ENCODE assay signal across 8 cellular contexts in the genomic region with DNA sequence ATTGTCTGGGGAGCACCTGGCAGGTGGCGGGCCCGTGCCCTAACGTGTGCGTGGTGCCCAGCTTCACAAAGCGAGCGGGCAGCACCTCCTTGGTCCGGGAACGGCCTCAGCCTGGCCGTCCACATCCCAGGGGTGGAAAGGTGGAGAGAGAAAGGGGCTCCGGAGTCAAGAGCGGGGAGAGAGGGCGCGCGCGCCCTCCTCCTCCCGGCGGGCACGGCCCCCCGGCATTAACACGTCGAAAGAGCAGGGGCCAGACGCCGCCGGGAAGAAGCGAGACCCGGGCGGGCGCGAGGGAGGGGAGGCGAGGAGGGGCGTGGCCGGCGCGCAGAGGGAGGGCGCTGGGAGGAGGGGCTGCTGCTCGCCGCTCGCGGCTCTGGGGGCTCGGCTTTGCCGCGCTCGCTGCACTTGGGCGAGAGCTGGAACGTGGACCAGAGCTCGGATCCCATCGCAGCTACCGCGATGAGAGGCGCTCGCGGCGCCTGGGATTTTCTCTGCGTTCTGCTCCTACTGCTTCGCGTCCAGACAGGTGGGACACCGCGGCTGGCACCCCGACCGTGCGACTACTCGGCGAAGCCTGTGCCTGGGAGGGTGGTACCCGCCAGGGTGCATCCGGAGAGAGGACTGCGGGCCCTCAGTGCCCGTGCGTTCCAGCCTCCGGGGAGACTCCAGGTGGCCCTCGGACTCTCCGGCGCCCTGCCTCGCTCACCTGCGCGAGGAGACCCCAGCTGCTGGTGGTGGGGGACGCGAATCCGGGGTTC. TPM values are rescaled to one million over a fixed set of nuclear protein-coding genes. Genes with fewer than 3 reads are reported as not detected.
A peak's percentile ranks its signal among the peaks of the same experiment; 100 is the strongest.
DNase-seq lines count a peak whose midpoint lies in the region; ATAC-seq, FAIRE-seq and TF ChIP-seq lines count a peak whose summit lies in the region.

Gene KIT, plus strand, starts transcription at position 402 of the 758 bp plus-strand sequence. Its CDS starts 58 bp downstream, at position 460.

- H3K4me1 ChIP-seq in BLaER1 (peaks cover 22% of the 10 kb centered on the region), HEK293 (ENCODE audit: control insufficient read depth, insufficient read depth, low read length) (peaks cover 5% of the 10 kb centered on the region; the same call in 1 of the 2 replicates)

- peaks cover 62% of the 10 kb centered on the region for H3K27me3 ChIP-seq in BLaER1

- no peak within 1 kb of the TSS for H3K27ac ChIP-seq in BLaER1
- H3K27ac ChIP-seq in HEK293 (ENCODE audit: extremely low read depth, low read depth, low read length) = peak within 1 kb of the TSS; percentile 60; the same call in 1 of the 2 replicates

- H3K4me3 ChIP-seq in BLaER1 = peak within 1 kb of the TSS; percentile 73
- H3K4me3 ChIP-seq in HEK293 (ENCODE audit: low read depth, low read length) = peak within 1 kb of the TSS; percentile 58

- CTCF ChIA-PET in HEK293 (lab: Yijun Ruan, JAX) = interaction anchor here (0.7 to 1.5 kb wide), 3 partner anchors 87 to 896 kb away, joined by 4 to 5 read pairs (median 4); no protein-coding TSS in a partner anchor

- ATAC-seq in HG03196 (IDR thresholded peaks at IDR 0.05; ENCODE audit: unreplicated experiment) = no peak

- no peak for FAIRE-seq in RCC 7860 (lab: Jason Lieb, UNC)

- peak within 1 kb of the TSS; percentile 95 for H3K4me2 ChIP-seq in BLaER1

- H3K36me3 ChIP-seq in BLaER1 (no peaks in the 10 kb centered on the region), HEK293 (ENCODE audit: control insufficient read depth in 2 of 2, insufficient read depth in 1 of 2, low read length in 2 of 2) (no peaks in the 10 kb centered on the region)

- POLR2A ChIA-PET in HEK293 (lab: Yijun Ruan, JAX) = interaction anchor here (0.6 kb wide), 2 partner anchors 11 to 369 kb away, joined by 3 read pairs; no protein-coding TSS in a partner anchor

- H3K9me3 ChIP-seq in BLaER1 (no peaks in the 10 kb centered on the region), HEK293 (ENCODE audit: control insufficient read depth, insufficient read depth, low read depth, low read length) (no peaks in the 10 kb centered on the region)

- H3K9ac ChIP-seq in BLaER1 = peak within 1 kb of the TSS; percentile 72

- DNase-seq in NOMO-1 treated with DMSO at 0.1 percent for 48 hours (lab: John Stamatoyannopoulos, UW; ENCODE audit: unreplicated experiment) = peak; percentile 42
- peak; percentile 30 for DNase-seq in amniotic stem cell (lab: John Stamatoyannopoulos, UW)
- peak; percentile 70 for DNase-seq in hepatic stellate cell (ENCODE audit: low spot score)
- DNase-seq in pulmonary artery endothelial cell (ENCODE audit: low read depth, low spot score) = no peak
- DNase-seq in RCC 7860 (ENCODE audit: low spot score) = no peak

- peaks cover 10% of the 10 kb centered on the region; the same call in 1 of the 2 replicates for H4K20me1 ChIP-seq in BLaER1

- TF ChIP-seq CTCF in HEK293 (tag by site-specific recombination; IDR thresholded peaks at IDR 0.05) = no peak

TF ChIP-seq in HEK293, 187 proteins besides CTCF, POLR2A, EP300 and RAD21 (continues in another document):
- TF ChIP-seq ZNF777 (tag by site-specific recombination; IDR thresholded peaks at IDR 0.05; ENCODE audit: borderline replicate concordance) = peak; percentile 72; the same call in 1 of the 2 replicates
- no peak for TF ChIP-seq GFI1B (tag by site-specific recombination; IDR thresholded peaks at IDR 0.05)
- TF ChIP-seq GLI2 (tag by site-specific recombination; IDR thresholded peaks at IDR 0.05; ENCODE audit: borderline replicate concordance, low read depth) = no peak
- no peak for TF ChIP-seq ZNF704 (tag by site-specific recombination; IDR thresholded peaks at IDR 0.05)
- TF ChIP-seq ZNF530 (tag by site-specific recombination; IDR thresholded peaks at IDR 0.05; ENCODE audit: low read depth) = no peak
- no peak for TF ChIP-seq HOXD13 (CRISPR knock-in tag; IDR thresholded peaks at IDR 0.05; ENCODE audit: borderline replicate concordance)
- TF ChIP-seq ZNF18 (tag by site-specific recombination; IDR thresholded peaks at IDR 0.05) = no peak
- no peak for TF ChIP-seq ZNF292 (tag by site-specific recombination; IDR thresholded peaks at IDR 0.05; ENCODE audit: borderline replicate concordance, low read depth)
- TF ChIP-seq KLF1 (tag by site-specific recombination; IDR thresholded peaks at IDR 0.05) = 0 out of 2 replicates have a peak, but pooled peaks have one; percentile 28
- TF ChIP-seq SP3 (tag by site-specific recombination; IDR thresholded peaks at IDR 0.05) = peak; percentile 77
- TF ChIP-seq, protein P1, sequence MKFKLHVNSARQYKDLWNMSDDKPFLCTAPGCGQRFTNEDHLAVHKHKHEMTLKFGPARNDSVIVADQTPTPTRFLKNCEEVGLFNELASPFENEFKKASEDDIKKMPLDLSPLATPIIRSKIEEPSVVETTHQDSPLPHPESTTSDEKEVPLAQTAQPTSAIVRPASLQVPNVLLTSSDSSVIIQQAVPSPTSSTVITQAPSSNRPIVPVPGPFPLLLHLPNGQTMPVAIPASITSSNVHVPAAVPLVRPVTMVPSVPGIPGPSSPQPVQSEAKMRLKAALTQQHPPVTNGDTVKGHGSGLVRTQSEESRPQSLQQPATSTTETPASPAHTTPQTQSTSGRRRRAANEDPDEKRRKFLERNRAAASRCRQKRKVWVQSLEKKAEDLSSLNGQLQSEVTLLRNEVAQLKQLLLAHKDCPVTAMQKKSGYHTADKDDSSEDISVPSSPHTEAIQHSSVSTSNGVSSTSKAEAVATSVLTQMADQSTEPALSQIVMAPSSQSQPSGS (tag by site-specific recombination; IDR thresholded peaks at IDR 0.05; ENCODE audit: low read depth) = no peak
- peak; percentile 75 for TF ChIP-seq ZIC2 (tag by site-specific recombination; IDR thresholded peaks at IDR 0.05)
- no peak for TF ChIP-seq ZNF629 (tag by site-specific recombination; IDR thresholded peaks at IDR 0.05)
- 0 out of 2 replicates have a peak, but pooled peaks have one; percentile 32 for TF ChIP-seq PBX3 (CRISPR knock-in tag; IDR thresholded peaks at IDR 0.05)
- TF ChIP-seq ZNF549 (tag by site-specific recombination; IDR thresholded peaks at IDR 0.05) = no peak
- no peak for TF ChIP-seq ZBTB6 (tag by site-specific recombination; IDR thresholded peaks at IDR 0.05)
- no peak for TF ChIP-seq ZNF138 (tag by site-specific recombination; IDR thresholded peaks at IDR 0.05; ENCODE audit: borderline replicate concordance)
- TF ChIP-seq, protein P2, sequence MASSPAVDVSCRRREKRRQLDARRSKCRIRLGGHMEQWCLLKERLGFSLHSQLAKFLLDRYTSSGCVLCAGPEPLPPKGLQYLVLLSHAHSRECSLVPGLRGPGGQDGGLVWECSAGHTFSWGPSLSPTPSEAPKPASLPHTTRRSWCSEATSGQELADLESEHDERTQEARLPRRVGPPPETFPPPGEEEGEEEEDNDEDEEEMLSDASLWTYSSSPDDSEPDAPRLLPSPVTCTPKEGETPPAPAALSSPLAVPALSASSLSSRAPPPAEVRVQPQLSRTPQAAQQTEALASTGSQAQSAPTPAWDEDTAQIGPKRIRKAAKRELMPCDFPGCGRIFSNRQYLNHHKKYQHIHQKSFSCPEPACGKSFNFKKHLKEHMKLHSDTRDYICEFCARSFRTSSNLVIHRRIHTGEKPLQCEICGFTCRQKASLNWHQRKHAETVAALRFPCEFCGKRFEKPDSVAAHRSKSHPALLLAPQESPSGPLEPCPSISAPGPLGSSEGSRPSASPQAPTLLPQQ (tag by site-specific recombination; IDR thresholded peaks at IDR 0.05) = 0 out of 2 replicates have a peak, but pooled peaks have one; percentile 19
- TF ChIP-seq GLIS1 (tag by site-specific recombination; IDR thresholded peaks at IDR 0.05) = peak; percentile 55
- TF ChIP-seq ZNF707 (tag by site-specific recombination; IDR thresholded peaks at IDR 0.05) = no peak
- no peak for TF ChIP-seq ZNF701 (tag by site-specific recombination; IDR thresholded peaks at IDR 0.05)

RNA-seq across cellular contexts. Expression of gene KIT, which starts in this region (rescaled TPM):
- 35.8 and 41.7 TPM in 2 replicates for total RNA-seq in pulmonary artery endothelial cell

Comparison
In these comparisons a context has a peak if more than half of its experiments do, and no peak if none do; other contexts are left out.
1. DNase-seq: peak in NOMO-1 treated with DMSO at 0.1 percent for 48 hours (single experiment), amniotic stem cell (single experiment) and hepatic stellate cell (single experiment); none in pulmonary artery endothelial cell (single experiment) and RCC 7860 (single experiment).